Comparison of ENCODE assay signal across 3 cellular contexts in genomic region chr11:71911986-71912340, GRCh38. TPM values are rescaled to one million over a fixed set of nuclear protein-coding genes. Genes with fewer than 3 reads are reported as not detected.
"Had no signal": no experiment of that assay in that cellular context is flagged by ENCODE, and none has a peak within 500 bp of the region (broad histone marks: within the 10 kb centered on the region; RNA-seq: fewer than 3 reads in every experiment).

No MANE protein-coding gene starts in this region.

RNA-seq across cellular contexts. Expression of gene DEFB131B, which starts 33.7 kb away (rescaled TPM):
- total RNA-seq: astrocyte, MCF 10A, RPMI7951 had no signal
